1 cellular context compared by ENCODE assay signal in genomic region chr1:63923302-63923701, GRCh38.
TF ChIP-seq lines count a peak whose summit lies in the region.

No MANE protein-coding gene starts in this region.

TF ChIP-seq in A549, 52 proteins besides CTCF, POLR2A, EP300 and RAD21 (continued from another document):
- TF ChIP-seq, protein P1, sequence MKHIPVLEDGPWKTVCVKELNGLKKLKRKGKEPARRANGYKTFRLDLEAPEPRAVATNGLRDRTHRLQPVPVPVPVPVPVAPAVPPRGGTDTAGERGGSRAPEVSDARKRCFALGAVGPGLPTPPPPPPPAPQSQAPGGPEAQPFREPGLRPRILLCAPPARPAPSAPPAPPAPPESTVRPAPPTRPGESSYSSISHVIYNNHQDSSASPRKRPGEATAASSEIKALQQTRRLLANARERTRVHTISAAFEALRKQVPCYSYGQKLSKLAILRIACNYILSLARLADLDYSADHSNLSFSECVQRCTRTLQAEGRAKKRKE (CRISPR knock-in tag; IDR thresholded peaks at IDR 0.05; ENCODE audit: low read depth) = no peak
- TF ChIP-seq RNF2 (IDR thresholded peaks at IDR 0.05; ENCODE audit: borderline replicate concordance, low read depth) (no peak), CHD4 (IDR thresholded peaks at IDR 0.05; ENCODE audit: borderline replicate concordance) (no peak), HEYL (CRISPR knock-in tag; IDR thresholded peaks at IDR 0.05) (no peak), TFCP2L1 (CRISPR knock-in tag; IDR thresholded peaks at IDR 0.05) (no peak), RFX5 (IDR thresholded peaks at IDR 0.05) (no peak), BCL3 (IDR thresholded peaks at IDR 0.05) (no peak), POLR2AphosphoS2 (conservative IDR thresholded peaks at IDR 0.05; ENCODE audit: low read length) (no peak), ZC3H11A (IDR thresholded peaks at IDR 0.05) (no peak), ZNF302 (CRISPR knock-in tag; IDR thresholded peaks at IDR 0.05) (no peak)
